Comparison of ENCODE assay signal across 8 cellular contexts in the genomic region with DNA sequence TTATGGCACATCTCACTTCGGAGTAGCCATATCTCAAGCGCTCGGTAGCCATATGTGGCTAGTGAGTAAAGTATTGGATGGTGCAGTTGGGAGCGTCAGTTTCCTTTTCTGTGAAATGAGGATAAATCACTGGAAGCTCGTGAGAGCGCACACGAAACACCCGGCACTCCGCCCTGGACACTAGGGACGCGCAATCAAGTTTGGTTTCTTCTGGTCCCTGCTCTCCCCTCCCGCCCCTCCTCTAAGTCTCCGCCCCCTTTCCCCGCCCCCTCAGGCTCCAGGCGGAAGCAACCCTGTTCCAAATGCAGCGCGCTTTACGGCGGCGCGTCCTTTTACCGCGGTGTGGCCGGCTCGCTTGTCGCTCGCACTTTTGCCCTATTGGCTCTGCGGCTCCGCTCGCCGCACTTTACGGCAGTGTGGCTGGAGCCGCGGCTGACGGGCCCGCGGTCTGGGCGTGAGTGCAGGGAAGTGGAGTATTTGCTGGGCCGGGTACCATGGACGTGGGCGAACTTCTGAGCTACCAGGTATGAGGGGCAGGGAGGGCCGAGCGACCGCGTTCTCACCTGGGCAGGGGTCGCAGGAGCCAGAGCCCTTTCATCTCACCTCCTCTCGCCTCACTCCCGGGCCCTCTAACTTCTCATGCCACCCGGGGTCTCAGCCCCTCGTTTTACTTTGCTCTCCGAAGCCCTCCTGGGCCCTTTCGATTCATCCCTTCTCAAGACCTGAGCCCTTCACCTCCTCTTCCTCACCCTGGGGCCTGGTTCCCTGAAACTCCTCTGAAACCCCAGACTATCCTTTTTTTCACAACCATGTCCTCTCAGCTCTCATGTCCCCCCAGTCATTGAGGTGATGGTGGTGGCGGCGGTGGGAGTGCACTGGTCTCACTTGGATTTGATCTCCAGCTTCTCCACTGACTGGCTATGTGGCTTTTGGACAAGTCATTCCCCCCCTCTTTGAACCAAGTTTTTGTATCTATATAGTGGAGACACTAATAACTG. TPM values are rescaled to one million over a fixed set of nuclear protein-coding genes. Genes with fewer than 3 reads are reported as not detected.
DNase-seq lines count a peak whose midpoint lies in the region; ATAC-seq, FAIRE-seq and TF ChIP-seq lines count a peak whose summit lies in the region.

A gene with protein sequence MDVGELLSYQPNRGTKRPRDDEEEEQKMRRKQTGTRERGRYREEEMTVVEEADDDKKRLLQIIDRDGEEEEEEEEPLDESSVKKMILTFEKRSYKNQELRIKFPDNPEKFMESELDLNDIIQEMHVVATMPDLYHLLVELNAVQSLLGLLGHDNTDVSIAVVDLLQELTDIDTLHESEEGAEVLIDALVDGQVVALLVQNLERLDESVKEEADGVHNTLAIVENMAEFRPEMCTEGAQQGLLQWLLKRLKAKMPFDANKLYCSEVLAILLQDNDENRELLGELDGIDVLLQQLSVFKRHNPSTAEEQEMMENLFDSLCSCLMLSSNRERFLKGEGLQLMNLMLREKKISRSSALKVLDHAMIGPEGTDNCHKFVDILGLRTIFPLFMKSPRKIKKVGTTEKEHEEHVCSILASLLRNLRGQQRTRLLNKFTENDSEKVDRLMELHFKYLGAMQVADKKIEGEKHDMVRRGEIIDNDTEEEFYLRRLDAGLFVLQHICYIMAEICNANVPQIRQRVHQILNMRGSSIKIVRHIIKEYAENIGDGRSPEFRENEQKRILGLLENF (plus strand): TSS at position 402 of the 998 bp plus-strand sequence. CDS start 93 bp downstream, at position 495.

- CTCF ChIA-PET in HepG2 (lab: Yijun Ruan, JAX; ENCODE audit: low intra/inter-chr PET ratio, low total read pairs): no interaction called here

- under 1% methylated on average over 53 of the region's 54 CpGs for WGBS in HepG2 (ENCODE audit: low lambda C conversion rate)

- H3K36me3 ChIP-seq in HepG2 (replicated peaks in 1 of 2; ENCODE audit: control insufficient read depth in 1 of 2, insufficient read depth in 2 of 2, low read length in 2 of 2): 0 out of 5 replicates have a peak, but pooled peaks cover 0 to 4% of the 10 kb centered on the region in 2 experiments

- peak; percentile 54; the same call in 1 of the 2 replicates for TF ChIP-seq RAD21 in HepG2 (CRISPR knock-in tag; IDR thresholded peaks at IDR 0.05)

- no TSS peak for BruUV-seq in HepG2 (replicated peaks; lab: Mats Ljungman, UMichigan)

- no peaks in the 10 kb centered on the region for H4K20me1 ChIP-seq in HepG2 (ENCODE audit: insufficient read depth, low read length)

- H3K4me1 Mint-ChIP-seq in CD14-positive monocyte: peaks cover 33% of the 10 kb centered on the region
- H3K4me1 Mint-ChIP-seq in dendritic cell treated with granulocyte-macrophage colony-stimulating factor and Interleukin-4, amounts not matched to agents 40 ng/mL and 50 ng/mL, for 4 days (ENCODE audit: low read depth): peaks cover 29% of the 10 kb centered on the region

- peak within 1 kb of the TSS; percentile 29 for H3K27ac ChIP-seq in HepG2 (ENCODE audit: extremely low read length, insufficient read depth, low read length)

- FAIRE-seq in HepG2 (lab: Jason Lieb, UNC): peak; percentile 54

- TF ChIP-seq POLR2A in HepG2 (IDR thresholded peaks at IDR 0.05; ENCODE audit: insufficient read depth in 1 of 2, low read depth in 2 of 2, low read length in 2 of 2): peak; percentile 71 to 90

- no peaks in the 10 kb centered on the region for H3K9me3 Mint-ChIP-seq in CD14-positive monocyte
- no peaks in the 10 kb centered on the region for H3K9me3 Mint-ChIP-seq in dendritic cell treated with granulocyte-macrophage colony-stimulating factor and Interleukin-4, amounts not matched to agents 40 ng/mL and 50 ng/mL, for 4 days

- peaks cover 8% of the 10 kb centered on the region in 2 donors for H3K36me3 Mint-ChIP-seq in CD14-positive monocyte
- H3K36me3 Mint-ChIP-seq in dendritic cell treated with granulocyte-macrophage colony-stimulating factor and Interleukin-4, amounts not matched to agents 40 ng/mL and 50 ng/mL, for 4 days (ENCODE audit: low read depth): peaks cover 15% of the 10 kb centered on the region

- DNase-seq in CD14-positive monocyte (ENCODE audit: low spot score) (peak; percentile 96), NCI-H748 treated with DMSO at 0.1 percent for 48 hours (lab: John Stamatoyannopoulos, UW) (peak; percentile 90), HepG2 (ENCODE audit: low spot score) (peak; percentile 98)
- peak; percentile 96 for DNase-seq in activated CD4-positive, alpha-beta T cell treated with anti-CD3 and anti-CD28 coated beads, Interleukin-2, amount 50 U/mL, for 1 hour
- peak; percentile 92 to 95 for DNase-seq in stimulated activated CD4-positive, alpha-beta T cell treated with anti-CD3 and anti-CD28 coated beads, Interleukin-2, amount 100 ng/mL, for 48 hours

- POLR2A ChIA-PET in HepG2 (lab: Yijun Ruan, JAX): interaction anchor here (0.8 to 1.7 kb wide), 6 partner anchors 11 to 293 kb away, joined by 3 to 8 read pairs (median 4); no protein-coding TSS in a partner anchor

- peak within 1 kb of the TSS; percentile 98 for H2AFZ ChIP-seq in HepG2 (ENCODE audit: low read length)

- TF ChIP-seq CTCF in CD14-positive monocyte (IDR thresholded peaks at IDR 0.05) (no peak), HepG2 (CRISPR knock-in tag; IDR thresholded peaks at IDR 0.05) (0 out of 2 replicates have a peak, but pooled peaks have one; percentile 17)

- H3K9me3 ChIP-seq in HepG2 (ENCODE audit: low read length): no peaks in the 10 kb centered on the region

- H3K9ac ChIP-seq in HepG2 (ENCODE audit: insufficient read depth, low read depth, low read length): peak within 1 kb of the TSS; percentile 81

- no peaks in the 10 kb centered on the region; a peak in 1 of 5 replicates for H3K27me3 ChIP-seq in HepG2 (ENCODE audit: control insufficient read depth in 1 of 2, insufficient read depth in 2 of 2, low read length in 2 of 2)

- peaks cover 41% of the 10 kb centered on the region for H3K79me2 ChIP-seq in HepG2 (ENCODE audit: insufficient read depth, low read length)

- ATAC-seq in GM19395 (IDR thresholded peaks at IDR 0.05; ENCODE audit: unreplicated experiment) (peak; percentile 72), HG03558 (IDR thresholded peaks at IDR 0.05; ENCODE audit: extremely low read depth, unreplicated experiment) (peak; percentile 62), HepG2 (peak; percentile 96)

- peaks cover 8 to 25% (median 11%) of the 10 kb centered on the region in 3 donors for H3K27me3 Mint-ChIP-seq in CD14-positive monocyte (ENCODE audit: low read depth in 3 of 3)
- H3K27me3 Mint-ChIP-seq in dendritic cell treated with granulocyte-macrophage colony-stimulating factor and Interleukin-4, amounts not matched to agents 40 ng/mL and 50 ng/mL, for 4 days: peaks cover 26% of the 10 kb centered on the region

- H3K4me3 ChIP-seq in HepG2 (replicated peaks in 1 of 3; ENCODE audit: insufficient read depth in 1 of 3, low read depth in 2 of 3, low read length in 3 of 3): peak within 1 kb of the TSS; percentile 87 to 96 (median 93)

- TF ChIP-seq EP300 in HepG2 (IDR thresholded peaks at IDR 0.05; ENCODE audit: low read depth in 2 of 2, low read length in 2 of 2): peak in 1 of 2 experiments; percentile 47; a peak in 1 of 4 replicates
- peak; percentile 29; the same call in 1 of the 2 replicates for TF ChIP-seq EP300 in HepG2 (CRISPR knock-in tag; IDR thresholded peaks at IDR 0.05; ENCODE audit: borderline replicate concordance)

- peak within 1 kb of the TSS; percentile 93 to 100 for H3K4me3 Mint-ChIP-seq in CD14-positive monocyte
- H3K4me3 Mint-ChIP-seq in dendritic cell treated with granulocyte-macrophage colony-stimulating factor and Interleukin-4, amounts not matched to agents 40 ng/mL and 50 ng/mL, for 4 days: peak within 1 kb of the TSS; percentile 96

- H3K27ac Mint-ChIP-seq in CD14-positive monocyte: peak within 1 kb of the TSS; percentile 87 to 100 (median 96)
- H3K27ac Mint-ChIP-seq in dendritic cell treated with granulocyte-macrophage colony-stimulating factor and Interleukin-4, amounts not matched to agents 40 ng/mL and 50 ng/mL, for 4 days: peak within 1 kb of the TSS; percentile 91

- H3K4me2 ChIP-seq in HepG2 (ENCODE audit: low read depth, low read length): peak within 1 kb of the TSS; percentile 89

- intact Hi-C loops in CD14-positive monocyte (cut with micrococcal nuclease) (no loop called here), HepG2 (cut with micrococcal nuclease; ENCODE audit: unreplicated experiment) (no loop called here)
- intact Hi-C loops in dendritic cell treated with granulocyte-macrophage colony-stimulating factor and Interleukin-4, amounts not matched to agents 40 ng/mL and 50 ng/mL, for 4 days (cut with micrococcal nuclease): no loop called here

- peaks cover 38% of the 10 kb centered on the region for H3K4me1 ChIP-seq in HepG2 (ENCODE audit: insufficient read depth, low read length)

- in situ Hi-C loops in HepG2 (cut with HindIII; ENCODE audit: extremely low pct_ligation_motif_present, low pct_unique_long_range_greater_than_20kb): no loop called here

TF ChIP-seq in HepG2, 621 proteins besides CTCF, POLR2A, EP300 and RAD21 (continues in another document):
- no peak for TF ChIP-seq JUNB (CRISPR knock-in tag; IDR thresholded peaks at IDR 0.05; ENCODE audit: borderline replicate concordance)
- TF ChIP-seq LCORL (IDR thresholded peaks at IDR 0.05): no peak
- TF ChIP-seq LCORL (CRISPR knock-in tag; IDR thresholded peaks at IDR 0.05): peak; percentile 70

RNA-seq across cellular contexts. Expression of the gene that starts here (rescaled TPM):
- polyA plus RNA-seq in CD14-positive monocyte (10 to 100 TPM; 77.3 to 83.2 TPM), HepG2 (2011; rRNA removed) (47.0 and 49.3 TPM in 2 replicates)
- 94.6 and 136 TPM in 2 replicates for total RNA-seq in HepG2 (2016; rRNA removed; fragmentation: Illumina TruSeq; extraction: Trizol)
- total RNA-seq in HepG2 (2016; cell fraction: cytosol; rRNA removed; fragmentation: Illumina TruSeq; extraction: Trizol; ENCODE audit: low read depth): 43.5 and 49.5 TPM in 2 replicates
- 97.0 and 143 TPM in 2 replicates for total RNA-seq in HepG2 (2016; cell fraction: insoluble cytoplasmic fraction; rRNA removed; fragmentation: Illumina TruSeq; extraction: Trizol)
- 53.6 and 54.9 TPM in 2 replicates for total RNA-seq in HepG2 (2016; cell fraction: membrane; rRNA removed; fragmentation: Illumina TruSeq; extraction: Trizol)
- 47.8 and 48.8 TPM in 2 replicates for total RNA-seq in HepG2 (2016; cell fraction: nucleus; rRNA removed; fragmentation: Illumina TruSeq; extraction: Trizol)
- polyA plus RNA-seq in HepG2 (2011; cell fraction: cytosol; rRNA removed): 37.8 and 38.1 TPM in 2 replicates
- 17.2 and 18.0 TPM in 2 replicates for polyA plus RNA-seq in HepG2 (2011; cell fraction: nucleus; rRNA removed)
- 83.2 and 94.2 TPM in 2 replicates for polyA plus RNA-seq in HepG2 (2012)
- polyA plus RNA-seq in HepG2 (2016; cell fraction: cytosol; fragmentation: Illumina TruSeq; extraction: Trizol; ENCODE audit: low read depth): 53.4 and 54.1 TPM in 2 replicates
- 156 and 162 TPM in 2 replicates for polyA plus RNA-seq in HepG2 (2016; cell fraction: insoluble cytoplasmic fraction; fragmentation: Illumina TruSeq; extraction: Trizol; ENCODE audit: low read depth)
- polyA plus RNA-seq in HepG2 (2016; cell fraction: membrane; fragmentation: Illumina TruSeq; extraction: Trizol; ENCODE audit: low read depth): 50.8 and 57.2 TPM in 2 replicates
- polyA plus RNA-seq in HepG2 (2016; cell fraction: nucleus; fragmentation: Illumina TruSeq; extraction: Trizol; ENCODE audit: insufficient read depth, low read depth): 68.0 and 75.7 TPM in 2 replicates
- polyA minus RNA-seq in HepG2 (2011; rRNA and poly(A)+ RNA removed; ENCODE audit: low replicate concordance): 33.6 and 37.6 TPM in 2 replicates
- polyA minus RNA-seq in HepG2 (2011; cell fraction: cytosol; rRNA and poly(A)+ RNA removed): 27.5 and 33.1 TPM in 2 replicates
- 33.5 and 36.7 TPM in 2 replicates for polyA minus RNA-seq in HepG2 (2011; cell fraction: nucleus; rRNA and poly(A)+ RNA removed)

Comparison
In these comparisons a context has a peak if more than half of its experiments do, and no peak if none do; other contexts are left out.
1. Peak in every context shown above with its lines: DNase-seq, ATAC-seq, H3K4me3 ChIP-seq and H3K27ac ChIP-seq.